In the genomic region with DNA sequence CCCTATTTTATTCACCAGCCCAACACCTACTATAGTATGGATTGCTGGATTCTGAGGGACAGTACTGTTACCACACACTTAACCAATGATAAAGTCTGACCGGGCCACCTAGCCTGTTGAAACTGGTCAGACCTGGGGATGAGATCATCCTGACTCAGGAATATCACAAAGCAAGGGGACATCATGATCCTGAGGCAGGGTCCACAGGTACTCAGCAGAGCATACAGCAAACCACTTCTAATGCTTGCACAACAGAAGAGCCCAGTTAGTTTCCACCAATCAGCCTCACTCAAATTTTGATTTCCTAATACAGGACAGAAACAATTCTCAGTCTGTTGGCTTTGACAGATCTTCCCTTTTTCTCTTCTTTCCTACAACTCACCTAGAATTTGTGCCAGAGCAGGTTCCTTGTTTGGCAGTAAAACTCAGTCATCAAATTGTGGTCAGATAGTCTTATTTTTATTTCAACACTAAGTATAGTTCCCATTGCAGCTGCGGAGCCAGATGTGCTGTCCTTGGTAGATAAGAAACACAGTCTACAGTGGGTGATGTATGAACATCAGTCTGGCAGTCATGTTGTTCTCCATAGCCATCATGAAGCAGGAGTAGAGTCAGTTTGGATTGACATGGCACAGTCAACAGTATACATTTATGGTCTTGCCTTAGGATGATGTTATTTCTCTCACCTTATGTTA, we compare ENCODE assay signal across 17 cellular contexts.
"Had no signal": no experiment of that assay in that cellular context is flagged by ENCODE, and none has a peak within 500 bp of the region (broad histone marks: within the 10 kb centered on the region; RNA-seq: fewer than 3 reads in every experiment).

No MANE protein-coding gene starts in this region.

- H3K27ac Mint-ChIP-seq: activated CD4-positive, alpha-beta T cell treated with anti-CD3 and anti-CD28 coated beads, Interleukin-2, amount 10 ng/mL, durations not matched to agents 7 days and 5 days; activated naive CD4-positive, alpha-beta T cell treated with anti-CD3 and anti-CD28 coated beads for 36 hours; brain; memory B cell; naive B cell had no signal

- ATAC-seq: activated T-cell treated with anti-CD3 and anti-CD28 coated beads, Interleukin-2, amount 50 U/mL, for 4 hours; heart right ventricle; mucosa of descending colon had no signal

- H3K36me3 Mint-ChIP-seq: brain, memory B cell, naive B cell had no signal

- H3K4me3 Mint-ChIP-seq: activated CD4-positive, alpha-beta T cell treated with anti-CD3 and anti-CD28 coated beads, Interleukin-2, amount 10 ng/mL, durations not matched to agents 7 days and 5 days; activated naive CD4-positive, alpha-beta T cell treated with anti-CD3 and anti-CD28 coated beads for 36 hours; activated T-cell treated with anti-CD3 and anti-CD28 coated beads, Interleukin-2, amount 50 U/mL, for 4 hours; brain; memory B cell; naive B cell; neural crest cell had no signal

- DNase-seq: activated CD4-positive, alpha-beta T cell treated with anti-CD3 and anti-CD28 coated beads, Interleukin-2, amount 10 ng/mL, durations not matched to agents 7 days and 5 days; activated CD8-positive, alpha-beta memory T cell treated with anti-CD3 and anti-CD28 coated beads, Interleukin-2, amount 50 U/mL, for 4 hours; activated naive CD4-positive, alpha-beta T cell treated with anti-CD3 and anti-CD28 coated beads for 36 hours; activated T-cell treated with anti-CD3 and anti-CD28 coated beads, Interleukin-2, amount 50 U/mL, for 4 hours; anterior cingulate cortex; heart right ventricle; kidney glomerular epithelial cell; left ventricle myocardium inferior; mucosa of descending colon; naive B cell; stimulated activated CD4-positive, alpha-beta T cell treated with anti-CD3 and anti-CD28 coated beads, Interleukin-12 subunit alpha, Interleukin-12 subunit beta, amount 100 ng/mL, for 4 hours; stimulated activated CD4-positive, alpha-beta T cell treated with anti-CD3 and anti-CD28 coated beads, Interleukin-1b, Interleukin-23, amount 100 ng/mL, for 48 hours; stimulated activated CD8-positive, alpha-beta memory T cell treated with anti-CD3 and anti-CD28 coated beads, Interleukin-4, amount 100 ng/mL, for 48 hours; stimulated activated naive CD4-positive, alpha-beta T cell had no signal

- H3K9me3 Mint-ChIP-seq: activated CD4-positive, alpha-beta T cell treated with anti-CD3 and anti-CD28 coated beads, Interleukin-2, amount 10 ng/mL, durations not matched to agents 7 days and 5 days; activated naive CD4-positive, alpha-beta T cell treated with anti-CD3 and anti-CD28 coated beads for 36 hours; activated T-cell treated with anti-CD3 and anti-CD28 coated beads, Interleukin-2, amount 50 U/mL, for 4 hours; brain; neural crest cell had no signal

- H3K4me1 Mint-ChIP-seq: activated CD4-positive, alpha-beta T cell treated with anti-CD3 and anti-CD28 coated beads, Interleukin-2, amount 10 ng/mL, durations not matched to agents 7 days and 5 days; brain; memory B cell; naive B cell; neural crest cell had no signal

- H3K27me3 Mint-ChIP-seq: activated CD4-positive, alpha-beta T cell treated with anti-CD3 and anti-CD28 coated beads, Interleukin-2, amount 10 ng/mL, durations not matched to agents 7 days and 5 days; memory B cell had no signal
